ENCODE assay signal across 25 cellular contexts in the genomic region with DNA sequence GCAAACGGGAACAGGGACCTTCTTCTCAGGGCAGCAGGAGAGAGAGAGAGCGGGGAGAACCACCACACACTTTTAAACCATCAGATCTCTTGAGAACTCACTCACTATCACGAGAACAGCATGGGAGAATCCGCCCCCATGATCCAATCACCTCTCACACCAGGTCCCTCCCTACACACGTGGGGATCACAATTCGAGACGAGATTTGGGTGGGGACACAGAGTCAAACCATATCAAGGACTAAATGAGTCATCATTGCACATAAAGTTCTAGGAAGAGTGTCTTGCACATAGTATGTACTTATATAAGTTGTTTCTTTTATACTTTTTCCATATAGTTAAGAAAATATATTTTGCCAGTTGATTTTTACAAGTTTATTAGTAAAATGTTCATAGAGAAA. TPM values are rescaled to one million over a fixed set of nuclear protein-coding genes. Genes with fewer than 3 reads are reported as not detected.
DNase-seq lines count a peak whose midpoint lies in the region; ATAC-seq and TF ChIP-seq lines count a peak whose summit lies in the region.
"Had no signal": no experiment of that assay in that cellular context is flagged by ENCODE, and none has a peak within 500 bp of the region (broad histone marks: within the 10 kb centered on the region; RNA-seq: fewer than 3 reads in every experiment).

No MANE protein-coding gene starts in this region.

- DNase-seq in activated CD8-positive, alpha-beta T cell treated with anti-CD3 and anti-CD28 coated beads for 36 hours, result peak; percentile 7
- DNase-seq in activated CD8-positive, alpha-beta T cell treated with anti-CD3 and anti-CD28 coated beads, Interleukin-2, amount 10 ng/mL, durations not matched to agents 7 days and 5 days, result no peak
- DNase-seq in HFFc6, result no peak
- no peak for DNase-seq in T-helper 17 cell
- DNase-seq in stimulated activated effector memory CD8-positive, alpha-beta T cell treated with anti-CD3 and anti-CD28 coated beads, Interleukin-12 subunit alpha, Interleukin-12 subunit beta, amount 100 ng/mL, for 72 hours (ENCODE audit: low spot score in 2 of 2), result no peak
- no peak for DNase-seq in activated T-cell treated with anti-CD3 and anti-CD28 coated beads for 4 hours
- DNase-seq in ACHN, result no peak
- DNase-seq: CD4-positive, CD25-positive, alpha-beta regulatory T cell; DMS53; GDM1; H7; KG1; MG63; NCI-H1417; NCI-H1694; NCI-H2029 treated with DMSO at 0.1 percent for 48 hours; NCI-H446 treated with DMSO at 0.1 percent for 48 hours; NCI-H526; NCI-H82; NK-92 treated with Interleukin-12 subunit alpha and Interleukin-12 subunit beta, amount 100 ng/mL, for 24 hours had no signal

- H3K27ac Mint-ChIP-seq in activated CD8-positive, alpha-beta T cell treated with anti-CD3 and anti-CD28 coated beads for 36 hours, result no peak overlapping the region
- no peak overlapping the region for H3K27ac Mint-ChIP-seq in activated CD8-positive, alpha-beta T cell treated with anti-CD3 and anti-CD28 coated beads, Interleukin-2, amount 10 ng/mL, durations not matched to agents 7 days and 5 days
- H3K27ac Mint-ChIP-seq in HFFc6 (peak overlapping the region; percentile 40), T-helper 17 cell (peak overlapping the region; percentile 97)
- H3K27ac Mint-ChIP-seq in stimulated activated effector memory CD8-positive, alpha-beta T cell treated with anti-CD3 and anti-CD28 coated beads, Interleukin-12 subunit alpha, Interleukin-12 subunit beta, amount 100 ng/mL, for 72 hours, result peak overlapping the region; percentile 52
- H3K27ac Mint-ChIP-seq: CD4-positive, CD25-positive, alpha-beta regulatory T cell had no signal

- H3K36me3 Mint-ChIP-seq in activated CD8-positive, alpha-beta T cell treated with anti-CD3 and anti-CD28 coated beads for 36 hours (ENCODE audit: low read depth), result no peaks in the 10 kb centered on the region
- H3K36me3 Mint-ChIP-seq in activated CD8-positive, alpha-beta T cell treated with anti-CD3 and anti-CD28 coated beads, Interleukin-2, amount 10 ng/mL, durations not matched to agents 7 days and 5 days (ENCODE audit: low read depth), result no peaks in the 10 kb centered on the region
- peaks cover 11% of the 10 kb centered on the region for H3K36me3 Mint-ChIP-seq in HFFc6 (ENCODE audit: low read depth)
- peaks cover 3% of the 10 kb centered on the region for H3K36me3 Mint-ChIP-seq in T-helper 17 cell (ENCODE audit: low read depth)
- H3K36me3 Mint-ChIP-seq in stimulated activated effector memory CD8-positive, alpha-beta T cell treated with anti-CD3 and anti-CD28 coated beads, Interleukin-12 subunit alpha, Interleukin-12 subunit beta, amount 100 ng/mL, for 72 hours, result peaks cover 5% of the 10 kb centered on the region
- H3K36me3 Mint-ChIP-seq: CD4-positive, CD25-positive, alpha-beta regulatory T cell had no signal

- CTCF ChIA-PET in activated CD8-positive, alpha-beta T cell treated with anti-CD3 and anti-CD28 coated beads for 36 hours (lab: Charles Lee), result no interaction called here
- CTCF ChIA-PET in activated CD8-positive, alpha-beta T cell treated with anti-CD3 and anti-CD28 coated beads, Interleukin-2, amount 10 ng/mL, durations not matched to agents 7 days and 5 days (lab: Charles Lee), result no interaction called here

- H3K4me1 Mint-ChIP-seq in activated CD8-positive, alpha-beta T cell treated with anti-CD3 and anti-CD28 coated beads for 36 hours (ENCODE audit: low read depth), result no peaks in the 10 kb centered on the region
- no peaks in the 10 kb centered on the region for H3K4me1 Mint-ChIP-seq in activated CD8-positive, alpha-beta T cell treated with anti-CD3 and anti-CD28 coated beads, Interleukin-2, amount 10 ng/mL, durations not matched to agents 7 days and 5 days (ENCODE audit: low read depth)
- H3K4me1 Mint-ChIP-seq in HFFc6 (ENCODE audit: low read depth) (peaks cover 63% of the 10 kb centered on the region), T-helper 17 cell (peaks cover 11% of the 10 kb centered on the region)
- H3K4me1 Mint-ChIP-seq in stimulated activated effector memory CD8-positive, alpha-beta T cell treated with anti-CD3 and anti-CD28 coated beads, Interleukin-12 subunit alpha, Interleukin-12 subunit beta, amount 100 ng/mL, for 72 hours, result peaks cover 22% of the 10 kb centered on the region
- H3K4me1 Mint-ChIP-seq: CD4-positive, CD25-positive, alpha-beta regulatory T cell had no signal

- peaks cover 25% of the 10 kb centered on the region for H3K27me3 Mint-ChIP-seq in activated CD8-positive, alpha-beta T cell treated with anti-CD3 and anti-CD28 coated beads for 36 hours
- H3K27me3 Mint-ChIP-seq in activated CD8-positive, alpha-beta T cell treated with anti-CD3 and anti-CD28 coated beads, Interleukin-2, amount 10 ng/mL, durations not matched to agents 7 days and 5 days (ENCODE audit: low read depth), result peaks cover 20% of the 10 kb centered on the region
- H3K27me3 Mint-ChIP-seq in HFFc6 (ENCODE audit: insufficient read depth), result no peaks in the 10 kb centered on the region; the same call in 1 of the 2 replicates
- peaks cover 10% of the 10 kb centered on the region for H3K27me3 Mint-ChIP-seq in T-helper 17 cell

- H3K9me3 Mint-ChIP-seq in activated CD8-positive, alpha-beta T cell treated with anti-CD3 and anti-CD28 coated beads for 36 hours, result no peaks in the 10 kb centered on the region
- H3K9me3 Mint-ChIP-seq in activated CD8-positive, alpha-beta T cell treated with anti-CD3 and anti-CD28 coated beads, Interleukin-2, amount 10 ng/mL, durations not matched to agents 7 days and 5 days (ENCODE audit: insufficient read depth), result no peaks in the 10 kb centered on the region
- H3K9me3 Mint-ChIP-seq in HFFc6, result no peaks in the 10 kb centered on the region; the same call in 1 of the 2 replicates
- H3K9me3 Mint-ChIP-seq in stimulated activated effector memory CD8-positive, alpha-beta T cell treated with anti-CD3 and anti-CD28 coated beads, Interleukin-12 subunit alpha, Interleukin-12 subunit beta, amount 100 ng/mL, for 72 hours, result peaks cover 4% of the 10 kb centered on the region

- no peak for TF ChIP-seq CTCF in activated CD8-positive, alpha-beta T cell treated with anti-CD3 and anti-CD28 coated beads for 36 hours (IDR thresholded peaks at IDR 0.05)
- TF ChIP-seq CTCF in HFFc6 (IDR thresholded peaks at IDR 0.05), result no peak

- H3K9me3 ChIP-seq in T-helper 17 cell (ENCODE audit: control insufficient read depth, low read length, poor library complexity, severe bottlenecking), result no peaks in the 10 kb centered on the region
- H3K9me3 ChIP-seq: BLaER1 had no signal

- ATAC-seq in activated CD8-positive, alpha-beta T cell treated with anti-CD3 and anti-CD28 coated beads for 36 hours, result no peak
- ATAC-seq in activated CD8-positive, alpha-beta T cell treated with anti-CD3 and anti-CD28 coated beads, Interleukin-2, amount 10 ng/mL, durations not matched to agents 7 days and 5 days, result no peak
- no peak for ATAC-seq in T-helper 17 cell
- ATAC-seq in stimulated activated effector memory CD8-positive, alpha-beta T cell treated with anti-CD3 and anti-CD28 coated beads, Interleukin-12 subunit alpha, Interleukin-12 subunit beta, amount 100 ng/mL, for 72 hours, result no peak
- no peak for ATAC-seq in GM18907 (IDR thresholded peaks at IDR 0.05; ENCODE audit: unreplicated experiment)
- ATAC-seq: GM12878, Panc1, SK-N-SH treated with all-trans-retinoic acid at 6 μM for 48 hours had no signal

- in situ Hi-C loops in ACHN (cut with HindIII; ENCODE audit: low pct_ligation_motif_present, low pct_unique_long_range_greater_than_20kb, low sequenced_read_pairs), result no loop called here

- POLR2A ChIA-PET in activated CD8-positive, alpha-beta T cell treated with anti-CD3 and anti-CD28 coated beads for 36 hours (lab: Charles Lee), result no interaction called here
- POLR2A ChIA-PET in activated CD8-positive, alpha-beta T cell treated with anti-CD3 and anti-CD28 coated beads, Interleukin-2, amount 10 ng/mL, durations not matched to agents 7 days and 5 days (lab: Charles Lee), result no interaction called here

- no peak overlapping the region for H3K4me3 Mint-ChIP-seq in activated CD8-positive, alpha-beta T cell treated with anti-CD3 and anti-CD28 coated beads for 36 hours
- H3K4me3 Mint-ChIP-seq in activated CD8-positive, alpha-beta T cell treated with anti-CD3 and anti-CD28 coated beads, Interleukin-2, amount 10 ng/mL, durations not matched to agents 7 days and 5 days, result no peak overlapping the region
- H3K4me3 Mint-ChIP-seq in HFFc6, result no peak overlapping the region
- H3K4me3 Mint-ChIP-seq in T-helper 17 cell, result no peak overlapping the region
- no peak overlapping the region for H3K4me3 Mint-ChIP-seq in stimulated activated effector memory CD8-positive, alpha-beta T cell treated with anti-CD3 and anti-CD28 coated beads, Interleukin-12 subunit alpha, Interleukin-12 subunit beta, amount 100 ng/mL, for 72 hours
- H3K4me3 Mint-ChIP-seq: CD4-positive, CD25-positive, alpha-beta regulatory T cell had no signal

- intact Hi-C loops in activated CD8-positive, alpha-beta T cell treated with anti-CD3 and anti-CD28 coated beads for 36 hours (cut with micrococcal nuclease), result no loop called here

RNA-seq across cellular contexts. Expression of gene NTN4, which starts 17.6 kb away (rescaled TPM):
- total RNA-seq in activated CD8-positive, alpha-beta T cell treated with anti-CD3 and anti-CD28 coated beads for 36 hours, result not detected
- total RNA-seq in activated CD8-positive, alpha-beta T cell treated with anti-CD3 and anti-CD28 coated beads, Interleukin-2, amount 10 ng/mL, durations not matched to agents 7 days and 5 days, result not detected
- 100 to 1,000 TPM in 3 of 6 experiments, 10 to 100 TPM in 3; 51.3 to 117 (median 101) TPM for total RNA-seq in HFFc6 (2021; fragmentation: NEBNext Ultra II Directional; extraction: Animal tissue kit (Norgen Biotek cat#: 25700))
- 1 to 10 TPM; 4.8 to 7.6 TPM for total RNA-seq in T-helper 17 cell
- total RNA-seq: CD4-positive, CD25-positive, alpha-beta regulatory T cell had no signal

RNA-seq across cellular contexts. Expression of gene SNRPF, which starts 50.6 kb away (rescaled TPM):
- total RNA-seq in activated CD8-positive, alpha-beta T cell treated with anti-CD3 and anti-CD28 coated beads for 36 hours, result 10 to 100 TPM; 51.2 to 54.4 TPM
- 10 to 100 TPM; 34.5 to 40.9 TPM for total RNA-seq in activated CD8-positive, alpha-beta T cell treated with anti-CD3 and anti-CD28 coated beads, Interleukin-2, amount 10 ng/mL, durations not matched to agents 7 days and 5 days
- total RNA-seq in HFFc6 (2021; fragmentation: NEBNext Ultra II Directional; extraction: Animal tissue kit (Norgen Biotek cat#: 25700)), result 10 to 100 TPM; 24.2 to 31.9 (median 27.8) TPM
- total RNA-seq in T-helper 17 cell, result 10 to 100 TPM; 30.2 to 43.0 TPM

Comparison
In these comparisons a context has a peak if more than half of its experiments do, and no peak if none do; other contexts are left out.
1. H3K27ac Mint-ChIP-seq: peak in HFFc6 (single experiment), T-helper 17 cell (single experiment) and stimulated activated effector memory CD8-positive, alpha-beta T cell treated with anti-CD3 and anti-CD28 coated beads, Interleukin-12 subunit alpha, Interleukin-12 subunit beta, amount 100 ng/mL, for 72 hours (single experiment); none in activated CD8-positive, alpha-beta T cell treated with anti-CD3 and anti-CD28 coated beads for 36 hours (single experiment) and activated CD8-positive, alpha-beta T cell treated with anti-CD3 and anti-CD28 coated beads, Interleukin-2, amount 10 ng/mL, durations not matched to agents 7 days and 5 days (single experiment).
2. RNA of gene NTN4, which starts 17.6 kb away (total RNA-seq): 51.3 to 117 TPM in HFFc6; 4.8 to 7.6 TPM in T-helper 17 cell, not detected in activated CD8-positive, alpha-beta T cell treated with anti-CD3 and anti-CD28 coated beads for 36 hours and not detected in activated CD8-positive, alpha-beta T cell treated with anti-CD3 and anti-CD28 coated beads, Interleukin-2, amount 10 ng/mL, durations not matched to agents 7 days and 5 days; every median in the first group is over 4 times any median in the second.